ENCODE assay signal across 16 cellular contexts in genomic region chr5:140870221-140871201, GRCh38. TPM values are rescaled to one million over a fixed set of nuclear protein-coding genes. Genes with fewer than 3 reads are reported as not detected.
A peak's percentile ranks its signal among the peaks of the same experiment; 100 is the strongest.
DNase-seq lines count a peak whose midpoint lies in the region; ATAC-seq, FAIRE-seq and TF ChIP-seq lines count a peak whose summit lies in the region.
"Had no signal": no experiment of that assay in that cellular context is flagged by ENCODE, and none has a peak within 500 bp of the region (broad histone marks: within the 10 kb centered on the region; RNA-seq: fewer than 3 reads in every experiment).

No MANE protein-coding gene starts in this region.

- H4K8ac ChIP-seq in H1 (ENCODE audit: extremely low read depth, insufficient read depth, low read length), result peak overlapping the region; percentile 16
- peak overlapping the region; percentile 43 for H4K8ac ChIP-seq in neuronal stem cell (ENCODE audit: low read depth, low read length)

- H3K18ac ChIP-seq in H1 (ENCODE audit: extremely low read depth, low read length), result no peak overlapping the region
- H3K18ac ChIP-seq in neuronal stem cell (ENCODE audit: low read length), result no peak overlapping the region

- H2BK120ac ChIP-seq in H1 (replicated peaks; ENCODE audit: low read depth, low read length) (no peak overlapping the region), neuronal stem cell (ENCODE audit: low read depth, low read length) (no peak overlapping the region)

- peak in 2 of 3 donors; percentile 35 to 43 for DNase-seq in right cardiac atrium
- no peak for DNase-seq in left ventricle myocardium inferior
- DNase-seq in H1 (ENCODE audit: low read depth in 1 of 2, low spot score in 2 of 2), result no peak
- DNase-seq in neuronal stem cell (ENCODE audit: low spot score), result no peak
- no peak for DNase-seq in activated gamma-delta T cell (lab: John Stamatoyannopoulos, UW)
- no peak for DNase-seq in SW 1271 (lab: John Stamatoyannopoulos, UW)
- no peak for DNase-seq in NCI-H82 treated with DMSO at 0.1 percent for 48 hours (lab: John Stamatoyannopoulos, UW; ENCODE audit: unreplicated experiment)
- no peak for DNase-seq in HAP-1 (ENCODE audit: low spot score in 2 of 2)
- DNase-seq: ACHN; Calu3; CD4-positive, CD25-positive, alpha-beta regulatory T cell; DMS 273 treated with DMSO at 0.1 percent for 48 hours; H7 had no signal

- no peaks in the 10 kb centered on the region for H3K23me2 ChIP-seq in H1 (ENCODE audit: low read depth, low read length)

- H3K4me3 ChIP-seq in right cardiac atrium (ENCODE audit: low read length) (no peak overlapping the region), left ventricle myocardium inferior (no peak overlapping the region), H1 (ENCODE audit: extremely low read depth in 1 of 4, insufficient read depth in 2 of 4, low read depth in 3 of 4, low read length in 4 of 4) (no peak overlapping the region), neuronal stem cell (ENCODE audit: low read length in 2 of 2) (peak overlapping the region in 1 of 2 donors; percentile 44), HAP-1 (no peak overlapping the region)
- H3K4me3 ChIP-seq: BLaER1 treated with 17β-estradiol and CSF1 and Interleukin-3, amounts not matched to agents 10 nM and 100 nM had no signal

- H3K27me3 ChIP-seq in right cardiac atrium (ENCODE audit: control insufficient read depth, insufficient read depth), result no peaks in the 10 kb centered on the region
- H3K27me3 ChIP-seq in left ventricle myocardium inferior (ENCODE audit: low read depth), result peaks cover 99% of the 10 kb centered on the region
- H3K27me3 ChIP-seq in H1 (replicated peaks in 1 of 4; ENCODE audit: control insufficient read depth in 3 of 4, extremely low read depth in 1 of 4, insufficient read depth in 3 of 4, low read length in 3 of 4), result no peaks in the 10 kb centered on the region
- no peaks in the 10 kb centered on the region for H3K27me3 ChIP-seq in neuronal stem cell (ENCODE audit: control insufficient read depth in 3 of 3, insufficient read depth in 3 of 3, low read depth in 1 of 3, low read length in 3 of 3)
- peaks cover 3% of the 10 kb centered on the region; the same call in 1 of the 2 replicates for H3K27me3 ChIP-seq in HAP-1 (ENCODE audit: low read depth)
- H3K27me3 ChIP-seq: BLaER1 treated with 17β-estradiol and CSF1 and Interleukin-3, amounts not matched to agents 10 nM and 100 nM had no signal

- H3K9ac ChIP-seq in H1 (replicated peaks in 1 of 4; ENCODE audit: extremely low read depth in 1 of 4, low read depth in 3 of 4, low read length in 3 of 4), result no peak overlapping the region
- no peak overlapping the region for H3K9ac ChIP-seq in neuronal stem cell (ENCODE audit: low read depth, low read length, poor library complexity)
- H3K9ac ChIP-seq: BLaER1 treated with 17β-estradiol and CSF1 and Interleukin-3, amounts not matched to agents 10 nM and 100 nM had no signal

- no peak overlapping the region for H2BK20ac ChIP-seq in H1 (ENCODE audit: low read length)

- CTCF ChIA-PET in H1 (lab: Charles Lee; ENCODE audit: partially characterized antibody), result interaction anchor here (0.8 to 9.3 kb wide), 24 partner anchors 9 to 179 kb away, joined by 3 to 141 read pairs (median 6); partner anchors contain the start of genes PCDHA10, PCDHA4, PCDHA6 and PCDHA8

- no peak overlapping the region for H3K56ac ChIP-seq in H1 (replicated peaks; ENCODE audit: insufficient read length, low read depth, low read length)

- peaks cover 9% of the 10 kb centered on the region for H3K9me3 ChIP-seq in right cardiac atrium (ENCODE audit: control insufficient read depth, low read length)
- H3K9me3 ChIP-seq in left ventricle myocardium inferior (replicated peaks), result peaks cover 50% of the 10 kb centered on the region
- H3K9me3 ChIP-seq in H1 (ENCODE audit: insufficient read depth in 2 of 2, low read depth in 1 of 2, low read length in 1 of 2), result peaks cover 0 to 13% of the 10 kb centered on the region in 2 experiments; a peak in 1 of 4 replicates
- peaks cover 13 to 27% of the 10 kb centered on the region in 2 donors for H3K9me3 ChIP-seq in neuronal stem cell (replicated peaks in 1 of 2; ENCODE audit: control insufficient read depth in 2 of 2, insufficient read depth in 1 of 2, low read depth in 1 of 2, low read length in 2 of 2)
- no peaks in the 10 kb centered on the region for H3K9me3 ChIP-seq in HAP-1

- H3K4me2 ChIP-seq in H1 (ENCODE audit: insufficient read depth in 1 of 2, low read depth in 2 of 2, low read length in 2 of 2) (no peak overlapping the region; a peak in 1 of 4 replicates), neuronal stem cell (ENCODE audit: insufficient read depth, low read length, poor library complexity, severe bottlenecking) (no peak overlapping the region)
- H3K4me2 ChIP-seq: BLaER1 treated with 17β-estradiol and CSF1 and Interleukin-3, amounts not matched to agents 10 nM and 100 nM had no signal

- H3K27ac ChIP-seq in right cardiac atrium (ENCODE audit: low read length) (no peak overlapping the region), left ventricle myocardium inferior (replicated peaks) (no peak overlapping the region), H1 (ENCODE audit: low read depth, low read length) (no peak overlapping the region), neuronal stem cell (replicated peaks; ENCODE audit: low read length) (no peak overlapping the region)
- H3K27ac ChIP-seq: BLaER1 treated with 17β-estradiol and CSF1 and Interleukin-3, amounts not matched to agents 10 nM and 100 nM had no signal

- H2AK5ac ChIP-seq in H1 (ENCODE audit: low read depth, low read length) (no peak overlapping the region), neuronal stem cell (ENCODE audit: low read depth, low read length) (peak overlapping the region; percentile 63)

- H4K91ac ChIP-seq in H1 (replicated peaks; ENCODE audit: insufficient read length, low read length) (no peak overlapping the region), neuronal stem cell (ENCODE audit: low read depth, low read length, poor library complexity) (no peak overlapping the region)

- no peak for TF ChIP-seq RAD21 in H1 (IDR thresholded peaks at IDR 0.05 in 1 of 2, conservative IDR thresholded peaks at IDR 0.05 in 1 of 2; ENCODE audit: low read depth in 2 of 2, low read length in 2 of 2)

- in situ Hi-C loops in HAP-1 (cut with MboI; ENCODE audit: low sequenced_read_pairs), result no loop called here

- H2AFZ ChIP-seq in H1 (ENCODE audit: low read length), result no peak overlapping the region
- H2AFZ ChIP-seq in neuronal stem cell (ENCODE audit: low read length), result no peak overlapping the region

- WGBS in right cardiac atrium, result 35% methylated on average over 114 of the region's 114 CpGs
- WGBS in H1 (ENCODE audit: extremely low coverage in 1 of 2, insufficient coverage in 1 of 2, insufficient read length in 1 of 2, insufficient replicate concordance in 2 of 2, low coverage in 1 of 2, low lambda C conversion rate in 2 of 2, missing lambda C conversion rate in 1 of 2), 2 experiments, result 96% methylated on average over 91 of the region's 114 CpGs; no CpG with 5 or more reads in 1 of the 2 experiments
- WGBS in neuronal stem cell (ENCODE audit: extremely low coverage in 2 of 2, insufficient read length in 2 of 2, insufficient replicate concordance in 1 of 2), 2 donors, result no CpG with 5 or more reads among the region's 114 CpGs

- no peak for ATAC-seq in right cardiac atrium

- no peak overlapping the region for H3K4ac ChIP-seq in H1 (replicated peaks; ENCODE audit: insufficient read length, low read depth, low read length)
- H3K4ac ChIP-seq in neuronal stem cell (ENCODE audit: low read length), result no peak overlapping the region

- H4K20me1 ChIP-seq in H1 (replicated peaks in 1 of 2; ENCODE audit: control insufficient read depth in 1 of 2, insufficient read depth in 2 of 2, low read length in 2 of 2), result no peaks in the 10 kb centered on the region
- H4K20me1 ChIP-seq: BLaER1 treated with 17β-estradiol and CSF1 and Interleukin-3, amounts not matched to agents 10 nM and 100 nM had no signal

- H3K23ac ChIP-seq in H1 (ENCODE audit: insufficient read length), result no peak overlapping the region
- peak overlapping the region; percentile 91 for H3K23ac ChIP-seq in neuronal stem cell (ENCODE audit: low read depth, low read length, poor library complexity)

- no peak overlapping the region for H2BK5ac ChIP-seq in H1 (ENCODE audit: low read depth, low read length)
- no peak overlapping the region for H2BK5ac ChIP-seq in neuronal stem cell (ENCODE audit: low read length)

- H2BK15ac ChIP-seq in H1 (ENCODE audit: low read length) (no peak overlapping the region), neuronal stem cell (ENCODE audit: low read length) (no peak overlapping the region)

- POLR2A ChIA-PET in H1 (lab: Charles Lee; ENCODE audit: partially characterized antibody), result interaction anchor here (1.0 to 2.4 kb wide), 4 partner anchors 8 to 181 kb away, joined by 3 to 7 read pairs (median 6); partner anchors contain the start of genes PCDHA10 and PCDHB1

- TF ChIP-seq CTCF in left ventricle myocardium inferior (IDR thresholded peaks at IDR 0.05; ENCODE audit: borderline replicate concordance) (no peak), H1 (IDR thresholded peaks at IDR 0.05; ENCODE audit: control extremely low read depth in 1 of 3, insufficient read depth in 1 of 3, low read depth in 1 of 3, low read length in 3 of 3) (no peak)

- H4K5ac ChIP-seq in H1 (ENCODE audit: insufficient read length, low read depth, low read length), result no peak overlapping the region

- H3K79me1 ChIP-seq in H1 (ENCODE audit: low read depth, low read length) (no peaks in the 10 kb centered on the region), neuronal stem cell (ENCODE audit: low read depth, low read length) (peaks cover 8% of the 10 kb centered on the region)

- FAIRE-seq in H1 (lab: Jason Lieb, UNC), result no peak

- H3K36me3 ChIP-seq in left ventricle myocardium inferior (no peaks in the 10 kb centered on the region), H1 (ENCODE audit: control insufficient read depth in 2 of 4, insufficient read depth in 4 of 4, low read length in 3 of 4) (peaks cover 0 to 15% (median 0%) of the 10 kb centered on the region in 4 experiments; a peak in 3 of 8 replicates), neuronal stem cell (replicated peaks in 1 of 2; ENCODE audit: control insufficient read depth in 2 of 2, insufficient read depth in 2 of 2, low read length in 2 of 2) (peaks cover 13 to 22% of the 10 kb centered on the region in 2 donors), HAP-1 (replicated peaks) (no peaks in the 10 kb centered on the region)
- H3K36me3 ChIP-seq: BLaER1 treated with 17β-estradiol and CSF1 and Interleukin-3, amounts not matched to agents 10 nM and 100 nM had no signal

- intact Hi-C loops in right cardiac atrium (cut with DNase I) (no loop called here), left ventricle myocardium inferior (cut with micrococcal nuclease) (no loop called here)

- no peaks in the 10 kb centered on the region for H3K4me1 ChIP-seq in right cardiac atrium (ENCODE audit: control insufficient read depth, insufficient read depth, low read length)
- no peaks in the 10 kb centered on the region for H3K4me1 ChIP-seq in left ventricle myocardium inferior
- H3K4me1 ChIP-seq in H1 (replicated peaks in 1 of 4; ENCODE audit: control insufficient read depth in 3 of 4, insufficient read depth in 4 of 4, low read length in 3 of 4), result no peaks in the 10 kb centered on the region; a peak in 2 of 7 replicates
- H3K4me1 ChIP-seq in neuronal stem cell (ENCODE audit: control insufficient read depth in 2 of 2, insufficient read depth in 1 of 2, low read depth in 1 of 2, low read length in 2 of 2), result no peaks in the 10 kb centered on the region
- no peaks in the 10 kb centered on the region for H3K4me1 ChIP-seq in HAP-1
- H3K4me1 ChIP-seq: BLaER1 treated with 17β-estradiol and CSF1 and Interleukin-3, amounts not matched to agents 10 nM and 100 nM had no signal

- H2BK12ac ChIP-seq in H1 (ENCODE audit: low read depth, low read length) (no peak overlapping the region), neuronal stem cell (ENCODE audit: low read length) (no peak overlapping the region)

- no peak overlapping the region for H3K14ac ChIP-seq in H1 (ENCODE audit: insufficient read length)
- H3K14ac ChIP-seq in neuronal stem cell (ENCODE audit: low read length), result peak overlapping the region; percentile 82

- peaks cover 0 to 19% of the 10 kb centered on the region in 2 experiments; a peak in 2 of 4 replicates for H3K79me2 ChIP-seq in H1 (ENCODE audit: control insufficient read depth in 1 of 2, insufficient read depth in 2 of 2, low read length in 2 of 2)

- no peak for TF ChIP-seq EP300 in H1 (IDR thresholded peaks at IDR 0.05; ENCODE audit: borderline replicate concordance in 1 of 2, low read depth in 2 of 2, low read length in 2 of 2)

- TF ChIP-seq POLR2A in H1 (IDR thresholded peaks at IDR 0.05; ENCODE audit: control extremely low read depth in 1 of 2, low read depth in 2 of 2, low read length in 2 of 2), result no peak

RNA-seq across cellular contexts. Expression of gene PCDHA11, which starts 1.8 kb away (rescaled TPM):
- under 1 TPM in 3 of 4 donors, not detected in 1; 0.06 to 0.42 (median 0.12) TPM for total RNA-seq in right cardiac atrium
- polyA plus RNA-seq in right cardiac atrium, result not detected
- not detected for total RNA-seq in left ventricle myocardium inferior
- total RNA-seq in H1 (2021; fragmentation: NEBNext Ultra II Directional; extraction: Animal tissue kit (Norgen Biotek cat#: 25700)), result 6.6 and 6.9 TPM in 2 replicates
- 4.7 and 6.5 TPM in 2 replicates for polyA plus RNA-seq in H1 (2011; rRNA removed)
- polyA plus RNA-seq in H1 (2011; cell fraction: cytosol; rRNA removed), result 4.8 TPM
- 17.9 TPM for polyA plus RNA-seq in H1 (2011; cell fraction: nucleus; rRNA removed)
- polyA plus RNA-seq in H1 (2012, experiment 1 of 2), result 7.1 to 11.8 TPM (median 9.3 TPM) in 4 replicates
- 1.8 TPM for polyA plus RNA-seq in H1 (2012, experiment 2 of 2)
- 8.4 TPM for polyA plus RNA-seq in H1 (2013, experiment 1 of 2)
- polyA plus RNA-seq in H1 (2013, experiment 2 of 2), result 7.6 TPM
- 29.9 and 31.3 TPM in 2 replicates for polyA minus RNA-seq in H1 (2011; rRNA and poly(A)+ RNA removed)
- 19.7 TPM for polyA minus RNA-seq in H1 (2011; cell fraction: cytosol; rRNA and poly(A)+ RNA removed)
- 57.2 TPM for polyA minus RNA-seq in H1 (2011; cell fraction: nucleus; rRNA and poly(A)+ RNA removed)
- 1.8 TPM for polyA plus RNA-seq in neuronal stem cell (2013, experiment 1 of 2)
- polyA plus RNA-seq in neuronal stem cell (2013, experiment 2 of 2), result 2.0 TPM
- total RNA-seq: A172; CD4-positive, CD25-positive, alpha-beta regulatory T cell; HT-29 had no signal
- polyA plus RNA-seq: CD4-positive, CD25-positive, alpha-beta regulatory T cell had no signal

RNA-seq across cellular contexts. Expression of gene PCDHA12, which starts 4.6 kb away (rescaled TPM):
- under 1 TPM in 2 of 4 donors, not detected in 2; 0.20 to 0.31 TPM for total RNA-seq in right cardiac atrium
- 0.02 TPM for polyA plus RNA-seq in right cardiac atrium
- not detected for total RNA-seq in left ventricle myocardium inferior
- 9.3 and 10.6 TPM in 2 replicates for total RNA-seq in H1 (2021; fragmentation: NEBNext Ultra II Directional; extraction: Animal tissue kit (Norgen Biotek cat#: 25700))
- 4.2 and 5.7 TPM in 2 replicates for polyA plus RNA-seq in H1 (2011; rRNA removed)
- polyA plus RNA-seq in H1 (2011; cell fraction: cytosol; rRNA removed), result 5.1 TPM
- polyA plus RNA-seq in H1 (2011; cell fraction: nucleus; rRNA removed), result 12.0 TPM
- 3.7 to 5.6 TPM (median 4.7 TPM) in 4 replicates for polyA plus RNA-seq in H1 (2012, experiment 1 of 2)
- 1.1 TPM for polyA plus RNA-seq in H1 (2012, experiment 2 of 2)
- 13.9 TPM for polyA plus RNA-seq in H1 (2013, experiment 1 of 2)
- 11.9 TPM for polyA plus RNA-seq in H1 (2013, experiment 2 of 2)
- polyA minus RNA-seq in H1 (2011; rRNA and poly(A)+ RNA removed), result 15.6 and 18.3 TPM in 2 replicates
- 5.6 TPM for polyA minus RNA-seq in H1 (2011; cell fraction: cytosol; rRNA and poly(A)+ RNA removed)
- polyA minus RNA-seq in H1 (2011; cell fraction: nucleus; rRNA and poly(A)+ RNA removed), result 47.4 TPM
- polyA plus RNA-seq in neuronal stem cell (2013, experiment 1 of 2), result 3.4 TPM
- 3.5 TPM for polyA plus RNA-seq in neuronal stem cell (2013, experiment 2 of 2)
- total RNA-seq: CD4-positive, CD25-positive, alpha-beta regulatory T cell; HT-29 had no signal
- polyA plus RNA-seq: CD4-positive, CD25-positive, alpha-beta regulatory T cell had no signal

RNA-seq across cellular contexts. Expression of gene PCDHA13, which starts 11.4 kb away (rescaled TPM):
- total RNA-seq in right cardiac atrium (under 1 TPM in 1 of 4 donors, not detected in 3; 0.09 TPM), left ventricle myocardium inferior (not detected)
- polyA plus RNA-seq in right cardiac atrium (0.05 TPM), H1 (2011; rRNA removed) (1.3 and 1.4 TPM in 2 replicates)
- 1.1 and 1.2 TPM in 2 replicates for total RNA-seq in H1 (2021; fragmentation: NEBNext Ultra II Directional; extraction: Animal tissue kit (Norgen Biotek cat#: 25700))
- 1.2 TPM for polyA plus RNA-seq in H1 (2011; cell fraction: cytosol; rRNA removed)
- polyA plus RNA-seq in H1 (2011; cell fraction: nucleus; rRNA removed), result 4.7 TPM
- polyA plus RNA-seq in H1 (2012, experiment 1 of 2), result 1.4 to 1.8 TPM (median 1.5 TPM) in 4 replicates
- polyA plus RNA-seq in H1 (2012, experiment 2 of 2), result 0.35 TPM
- polyA plus RNA-seq in H1 (2013, experiment 1 of 2), result 0.49 TPM
- 0.40 TPM for polyA plus RNA-seq in H1 (2013, experiment 2 of 2)
- polyA minus RNA-seq in H1 (2011; rRNA and poly(A)+ RNA removed), result 7.9 and 9.8 TPM in 2 replicates
- 4.8 TPM for polyA minus RNA-seq in H1 (2011; cell fraction: cytosol; rRNA and poly(A)+ RNA removed)
- polyA minus RNA-seq in H1 (2011; cell fraction: nucleus; rRNA and poly(A)+ RNA removed), result 32.1 TPM
- polyA plus RNA-seq in neuronal stem cell (2013, experiment 1 of 2), result 0.08 TPM
- 0.10 TPM for polyA plus RNA-seq in neuronal stem cell (2013, experiment 2 of 2)
- total RNA-seq: A172; CD4-positive, CD25-positive, alpha-beta regulatory T cell; HT-29 had no signal
- polyA plus RNA-seq: CD4-positive, CD25-positive, alpha-beta regulatory T cell had no signal

RNA-seq across cellular contexts. Expression of gene PCDHA10, which starts 14.8 kb away (rescaled TPM):
- total RNA-seq in right cardiac atrium (under 1 TPM; 0.06 to 0.59 (median 0.39) TPM), left ventricle myocardium inferior (0.05 TPM)
- polyA plus RNA-seq in right cardiac atrium (0.02 TPM), H1 (2011; rRNA removed) (2.8 TPM in 2 replicates)
- 5.4 and 5.5 TPM in 2 replicates for total RNA-seq in H1 (2021; fragmentation: NEBNext Ultra II Directional; extraction: Animal tissue kit (Norgen Biotek cat#: 25700))
- 2.9 TPM for polyA plus RNA-seq in H1 (2011; cell fraction: cytosol; rRNA removed)
- polyA plus RNA-seq in H1 (2011; cell fraction: nucleus; rRNA removed), result 4.8 TPM
- 2.5 to 3.6 TPM (median 3.2 TPM) in 4 replicates for polyA plus RNA-seq in H1 (2012, experiment 1 of 2)
- polyA plus RNA-seq in H1 (2012, experiment 2 of 2), result 0.35 TPM
- 4.3 TPM for polyA plus RNA-seq in H1 (2013, experiment 1 of 2)
- 3.9 TPM for polyA plus RNA-seq in H1 (2013, experiment 2 of 2)
- polyA minus RNA-seq in H1 (2011; rRNA and poly(A)+ RNA removed), result 4.6 and 7.1 TPM in 2 replicates
- polyA minus RNA-seq in H1 (2011; cell fraction: cytosol; rRNA and poly(A)+ RNA removed), result 4.3 TPM
- polyA minus RNA-seq in H1 (2011; cell fraction: nucleus; rRNA and poly(A)+ RNA removed), result 8.7 TPM
- 1.2 TPM for polyA plus RNA-seq in neuronal stem cell (2013, experiment 1 of 2)
- polyA plus RNA-seq in neuronal stem cell (2013, experiment 2 of 2), result 1.4 TPM
- total RNA-seq: CD4-positive, CD25-positive, alpha-beta regulatory T cell had no signal
- polyA plus RNA-seq: CD4-positive, CD25-positive, alpha-beta regulatory T cell had no signal

RNA-seq across cellular contexts. Expression of gene PCDHA9, which starts 22.3 kb away (rescaled TPM):
- total RNA-seq in right cardiac atrium, result under 1 TPM in 1 of 4 donors, not detected in 3; 0.03 TPM
- not detected for polyA plus RNA-seq in right cardiac atrium
- total RNA-seq in left ventricle myocardium inferior, result not detected
- 0.28 and 0.36 TPM in 2 replicates for total RNA-seq in H1 (2021; fragmentation: NEBNext Ultra II Directional; extraction: Animal tissue kit (Norgen Biotek cat#: 25700))
- 0.12 and 0.17 TPM in 2 replicates for polyA plus RNA-seq in H1 (2011; rRNA removed)
- polyA plus RNA-seq in H1 (2011; cell fraction: cytosol; rRNA removed), result 0.10 TPM
- polyA plus RNA-seq in H1 (2011; cell fraction: nucleus; rRNA removed), result 0.74 TPM
- polyA plus RNA-seq in H1 (2012, experiment 1 of 2), result 0.19 to 0.35 TPM (median 0.27 TPM) in 4 replicates
- polyA plus RNA-seq in H1 (2012, experiment 2 of 2), result 0.10 TPM
- polyA plus RNA-seq in H1 (2013, experiment 1 of 2), result 0.16 TPM
- 0.09 TPM for polyA plus RNA-seq in H1 (2013, experiment 2 of 2)
- 0.57 and 0.83 TPM in 2 replicates for polyA minus RNA-seq in H1 (2011; rRNA and poly(A)+ RNA removed)
- 0.37 TPM for polyA minus RNA-seq in H1 (2011; cell fraction: cytosol; rRNA and poly(A)+ RNA removed)
- 3.3 TPM for polyA minus RNA-seq in H1 (2011; cell fraction: nucleus; rRNA and poly(A)+ RNA removed)
- 0.13 TPM for polyA plus RNA-seq in neuronal stem cell (2013, experiment 1 of 2)
- 0.10 TPM for polyA plus RNA-seq in neuronal stem cell (2013, experiment 2 of 2)
- total RNA-seq: A172; CD4-positive, CD25-positive, alpha-beta regulatory T cell; HT-29 had no signal
- polyA plus RNA-seq: CD4-positive, CD25-positive, alpha-beta regulatory T cell had no signal

Comparison
In these comparisons a context has a peak if more than half of its experiments do, and no peak if none do; other contexts are left out.
1. DNase-seq: peak in right cardiac atrium (2 of 3); none in left ventricle myocardium inferior (single experiment), H1 (0 of 2), neuronal stem cell (single experiment), activated gamma-delta T cell (single experiment), SW 1271 (0 of 2), NCI-H82 treated with DMSO at 0.1 percent for 48 hours (single experiment) and HAP-1 (0 of 2).